28 cellular contexts compared by ENCODE assay signal in genomic region chr2:65880451-65880850, GRCh38.
DNase-seq lines count a peak whose midpoint lies in the region; ATAC-seq and TF ChIP-seq lines count a peak whose summit lies in the region.
"Had no signal": no experiment of that assay in that cellular context is flagged by ENCODE, and none has a peak within 500 bp of the region (broad histone marks: within the 10 kb centered on the region; RNA-seq: fewer than 3 reads in every experiment).

No MANE protein-coding gene starts in this region.

- TF ChIP-seq CTCF in smooth muscle cell (IDR thresholded peaks at IDR 0.05; ENCODE audit: borderline replicate concordance, insufficient read depth, poor library complexity, severe bottlenecking): no peak

- no peak overlapping the region for H3K9ac ChIP-seq in smooth muscle cell (ENCODE audit: low read depth)

- no peaks in the 10 kb centered on the region for H3K79me2 ChIP-seq in smooth muscle cell (ENCODE audit: low read depth)

- ATAC-seq in GM19452 (IDR thresholded peaks at IDR 0.05; ENCODE audit: unreplicated experiment) (no peak), HG02798 (IDR thresholded peaks at IDR 0.05; ENCODE audit: poor library complexity, unreplicated experiment) (no peak)
- ATAC-seq: left ventricle myocardium superior; right cardiac atrium; stimulated activated naive CD8-positive, alpha-beta T cell treated with anti-CD3 and anti-CD28 coated beads, Interleukin-15, Interleukin-2, amounts not matched to agents 100 U/mL and 50 U/mL, for 24 hours had no signal

- H3F3A ChIP-seq in smooth muscle cell (ENCODE audit: low read depth): peaks cover 11% of the 10 kb centered on the region

- H3K4me2 ChIP-seq in smooth muscle cell: no peak overlapping the region

- no peaks in the 10 kb centered on the region for H4K20me1 ChIP-seq in smooth muscle cell (ENCODE audit: low read depth)

- no peaks in the 10 kb centered on the region for H3K27me3 ChIP-seq in smooth muscle cell (ENCODE audit: low read depth)
- H3K27me3 ChIP-seq: adrenal gland, spleen, vagina had no signal

- H3K36me3 ChIP-seq in smooth muscle cell (ENCODE audit: low read depth): no peaks in the 10 kb centered on the region
- H3K36me3 ChIP-seq: adrenal gland, spleen, vagina had no signal

- peaks cover 4% of the 10 kb centered on the region for H3K4me1 ChIP-seq in smooth muscle cell (ENCODE audit: low read depth)
- H3K4me1 ChIP-seq: adrenal gland, spleen had no signal

- 50% methylated on average over 8 of the region's 8 CpGs for WGBS in smooth muscle cell (ENCODE audit: low lambda C conversion rate)

- peak overlapping the region; percentile 15 for H2AFZ ChIP-seq in smooth muscle cell (ENCODE audit: low read depth)

- no peak overlapping the region for H3K4me3 ChIP-seq in smooth muscle cell
- H3K4me3 ChIP-seq: adrenal gland, spleen, vagina had no signal

- DNase-seq in ELF-1 (ENCODE audit: low read depth, low spot score) (peak; percentile 30), NCI-H69 (lab: John Stamatoyannopoulos, UW) (peak; percentile 6), epithelial cell of prostate (ENCODE audit: low read depth, low spot score) (peak; percentile 14), smooth muscle cell (lab: John Stamatoyannopoulos, UW; ENCODE audit: unreplicated experiment) (no peak), putamen (ENCODE audit: low spot score) (no peak)
- DNase-seq: activated CD4-positive, alpha-beta T cell treated with anti-CD3 and anti-CD28 coated beads, Interleukin-2, amount 50 U/mL, for 48 hours; activated CD4-positive, CD25-positive, alpha-beta regulatory T cell treated with anti-CD3 and anti-CD28 coated beads, Interleukin-2, amount 50 U/mL, for 72 hours; activated CD8-positive, alpha-beta memory T cell treated with anti-CD3 and anti-CD28 coated beads, Interleukin-2, amount 50 U/mL, for 4 hours; activated naive CD4-positive, alpha-beta T cell treated with anti-CD3 and anti-CD28 coated beads for 36 hours; adrenal gland; C1 segment of cervical spinal cord; DMS53; GOT3; HFFc6; immature natural killer cell; left ventricle myocardium superior; NCI-H1105; NCI-H1930; NCI-H524 treated with DMSO at 0.1 percent for 48 hours; right cardiac atrium; SHP77 treated with DMSO at 0.1 percent for 48 hours; spleen; stimulated activated CD4-positive, alpha-beta T cell treated with anti-CD3 and anti-CD28 coated beads, Interleukin-2, amount 100 ng/mL, for 24 hours; stimulated activated naive CD8-positive, alpha-beta T cell treated with anti-CD3 and anti-CD28 coated beads, Interleukin-15, Interleukin-2, amounts not matched to agents 100 U/mL and 50 U/mL, for 24 hours; T-helper 2 cell had no signal

- H3K9me3 ChIP-seq in smooth muscle cell (replicated peaks; ENCODE audit: low read depth): no peaks in the 10 kb centered on the region
- H3K9me3 ChIP-seq: adrenal gland, spleen, vagina had no signal

- H3K27ac ChIP-seq in epithelial cell of prostate (peak overlapping the region; percentile 19), smooth muscle cell (ENCODE audit: low read depth) (no peak overlapping the region)
- H3K27ac ChIP-seq: adrenal gland, spleen, vagina had no signal

Comparison
In these comparisons a context has a peak if more than half of its experiments do, and no peak if none do; other contexts are left out.
1. DNase-seq: peak in ELF-1 (single experiment), NCI-H69 (single experiment) and epithelial cell of prostate (single experiment); none in smooth muscle cell (single experiment) and putamen (single experiment).